8 cellular contexts compared by ENCODE assay signal in the genomic region with DNA sequence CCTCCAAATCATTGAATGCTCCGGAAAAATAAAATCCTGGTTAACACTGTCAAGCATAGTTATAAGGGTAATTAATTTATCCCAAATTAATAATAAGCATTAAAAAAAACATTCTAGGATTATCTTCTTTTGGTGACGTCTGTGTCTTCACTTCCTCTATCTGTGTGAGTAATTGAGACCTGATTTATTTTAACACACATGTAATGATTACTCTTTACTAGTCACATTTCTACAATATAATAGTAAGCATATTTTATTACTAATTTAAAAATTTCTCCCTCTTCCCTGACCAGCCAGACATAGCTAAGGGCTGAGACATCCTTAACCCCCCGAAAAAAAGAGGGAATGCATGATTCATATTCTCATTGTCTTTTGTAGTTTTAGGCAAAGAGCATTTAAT. TPM values are rescaled to one million over a fixed set of nuclear protein-coding genes. Genes with fewer than 3 reads are reported as not detected.
DNase-seq lines count a peak whose midpoint lies in the region; ATAC-seq and TF ChIP-seq lines count a peak whose summit lies in the region.

No MANE protein-coding gene starts in this region.

- peaks cover 60% of the 10 kb centered on the region for H3K4me1 Mint-ChIP-seq in activated T-cell treated with anti-CD3 and anti-CD28 coated beads, Interleukin-2, amount 50 U/mL, for 72 hours (ENCODE audit: low read depth)

- peaks cover 8% of the 10 kb centered on the region for H3K36me3 ChIP-seq in SJSA1
- H3K36me3 ChIP-seq in suprapubic skin, result no peaks in the 10 kb centered on the region

- no peak for TF ChIP-seq EP300 in suprapubic skin (IDR thresholded peaks at IDR 0.05)

- H3K27ac Mint-ChIP-seq in activated T-cell treated with anti-CD3 and anti-CD28 coated beads, Interleukin-2, amount 50 U/mL, for 72 hours, result peak overlapping the region; percentile 89

- H3K9me3 ChIP-seq in SJSA1 (replicated peaks) (no peaks in the 10 kb centered on the region), suprapubic skin (no peaks in the 10 kb centered on the region)

- peaks cover 12 to 13% of the 10 kb centered on the region in 2 donors for H3K9me3 Mint-ChIP-seq in activated T-cell treated with anti-CD3 and anti-CD28 coated beads, Interleukin-2, amount 50 U/mL, for 72 hours

- 65% methylated on average over 3 of the region's 3 CpGs for WGBS in suprapubic skin

- ATAC-seq in activated T-cell treated with anti-CD3 and anti-CD28 coated beads, Interleukin-2, amount 50 U/mL, for 72 hours (replicated peaks in 1 of 2), result no peak
- peak; percentile 4 for ATAC-seq in foreskin keratinocyte
- ATAC-seq in HG03045 (IDR thresholded peaks at IDR 0.05; ENCODE audit: unreplicated experiment), result no peak

- TF ChIP-seq CTCF in foreskin keratinocyte (conservative IDR thresholded peaks at IDR 0.05), result no peak
- no peak for TF ChIP-seq CTCF in suprapubic skin (IDR thresholded peaks at IDR 0.05)

- H3K27ac ChIP-seq in SJSA1 (peak overlapping the region; percentile 94), foreskin keratinocyte (no peak overlapping the region), suprapubic skin (no peak overlapping the region)

- H3K4me3 ChIP-seq in SJSA1 (peak overlapping the region; percentile 97), suprapubic skin (peak overlapping the region; percentile 91)

- H3K27me3 ChIP-seq in SJSA1 (replicated peaks), result no peaks in the 10 kb centered on the region
- H3K27me3 ChIP-seq in foreskin keratinocyte, result no peaks in the 10 kb centered on the region
- H3K27me3 ChIP-seq in suprapubic skin, result no peaks in the 10 kb centered on the region

- peak overlapping the region; percentile 75 to 93 for H3K4me3 Mint-ChIP-seq in activated T-cell treated with anti-CD3 and anti-CD28 coated beads, Interleukin-2, amount 50 U/mL, for 72 hours

- H3K27me3 Mint-ChIP-seq in activated T-cell treated with anti-CD3 and anti-CD28 coated beads, Interleukin-2, amount 50 U/mL, for 72 hours (ENCODE audit: low read depth), result no peaks in the 10 kb centered on the region

- peaks cover 17% of the 10 kb centered on the region for H3K4me1 ChIP-seq in SJSA1 (replicated peaks)
- H3K4me1 ChIP-seq in foreskin keratinocyte, result peaks cover 15% of the 10 kb centered on the region
- H3K4me1 ChIP-seq in suprapubic skin, result peaks cover 25% of the 10 kb centered on the region

- no peak for DNase-seq in activated T-cell treated with anti-CD3 and anti-CD28 coated beads, Interleukin-2, amount 50 U/mL, for 72 hours
- no peak for DNase-seq in activated T-cell treated with anti-CD3 and anti-CD28 coated beads, Interleukin-2, amount 50 U/mL, for 48 hours
- DNase-seq in SJSA1 (ENCODE audit: low read depth in 1 of 2, low spot score in 2 of 2), result no peak
- DNase-seq in foreskin keratinocyte, result peak in 1 of 2 donors; percentile 28
- no peak for DNase-seq in suprapubic skin (ENCODE audit: low spot score in 2 of 2)
- DNase-seq in SW480 (ENCODE audit: low spot score), result no peak
- DNase-seq in activated gamma-delta T cell treated with Interleukin-2 at 50 U/mL for 16 hours, result no peak

- TF ChIP-seq POLR2A in suprapubic skin (IDR thresholded peaks at IDR 0.05), result no peak

- peaks cover 22 to 25% of the 10 kb centered on the region in 2 donors for H3K36me3 Mint-ChIP-seq in activated T-cell treated with anti-CD3 and anti-CD28 coated beads, Interleukin-2, amount 50 U/mL, for 72 hours (ENCODE audit: insufficient read depth in 2 of 2)

RNA-seq across cellular contexts. Expression of gene FNDC3A, which starts 2.3 kb away (rescaled TPM):
- total RNA-seq in activated T-cell treated with anti-CD3 and anti-CD28 coated beads, Interleukin-2, amount 50 U/mL, for 72 hours, result 10 to 100 TPM; 26.7 to 33.1 TPM
- total RNA-seq in SJSA1 (2014; rRNA removed; shearing (Covaris generic)), result 24.3 and 51.3 TPM in 2 replicates
- total RNA-seq in foreskin keratinocyte (29.4 and 34.9 TPM in 2 replicates), suprapubic skin (10 to 100 TPM; 19.9 to 30.7 (median 24.9) TPM)
- polyA plus RNA-seq in foreskin keratinocyte, result 5.2 and 5.4 TPM in 2 replicates
